Comparison of ENCODE assay signal across 8 cellular contexts in the genomic region with DNA sequence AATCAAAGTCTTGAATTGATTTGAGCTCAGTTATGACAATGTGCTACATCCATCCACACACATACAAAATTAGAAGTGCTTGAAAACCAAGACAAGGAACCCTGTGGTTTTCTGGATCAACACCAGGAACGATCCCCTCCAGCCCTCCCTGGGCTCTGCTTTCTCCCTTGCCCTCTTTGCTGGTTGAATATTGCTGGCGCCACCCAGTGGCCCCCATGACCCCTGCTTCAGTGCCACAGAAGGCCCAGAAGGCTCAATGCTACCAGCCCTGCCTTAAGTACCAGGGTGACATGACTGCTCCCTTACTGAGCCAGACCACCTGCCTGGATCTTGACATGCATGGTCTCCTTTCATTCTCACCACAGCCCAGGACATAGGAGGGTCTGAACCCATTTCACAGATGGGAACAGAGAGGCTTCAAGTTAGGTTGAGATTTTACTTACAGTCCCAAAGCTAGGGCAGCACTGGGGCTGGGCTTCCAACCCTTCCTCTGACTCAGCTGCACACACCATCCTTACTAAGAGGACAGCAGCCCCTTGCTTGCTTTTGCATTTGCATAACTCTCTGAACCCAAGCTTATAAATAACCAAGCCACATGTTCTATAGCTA. TPM values are rescaled to one million over a fixed set of nuclear protein-coding genes. Genes with fewer than 3 reads are reported as not detected.
DNase-seq lines count a peak whose midpoint lies in the region; ATAC-seq and TF ChIP-seq lines count a peak whose summit lies in the region.

No MANE protein-coding gene starts in this region.

- ATAC-seq in GM19463 (IDR thresholded peaks at IDR 0.05; ENCODE audit: unreplicated experiment) (peak; percentile 88), HG03354 (IDR thresholded peaks at IDR 0.05; ENCODE audit: poor library complexity, severe bottlenecking, unreplicated experiment) (peak; percentile 87), left ventricle myocardium superior (peak; percentile 92)

- H3K36me3 ChIP-seq in spleen: no peaks in the 10 kb centered on the region

- no peak for TF ChIP-seq POLR2A in spleen (IDR thresholded peaks at IDR 0.05)

- in situ Hi-C loops in G401 (cut with HindIII; ENCODE audit: low sequenced_read_pairs): no loop called here

- H3K4me1 ChIP-seq in spleen: peaks cover 0 to 5% (median 0%) of the 10 kb centered on the region in 6 donors

- intact Hi-C loops in left ventricle myocardium superior (cut with micrococcal nuclease) (loop anchor here (5.0 kb wide), 2 partner anchors 106 to 176 kb away; no protein-coding TSS in a partner anchor), spleen (cut with DNase I; ENCODE audit: low total_unique reads) (loop anchor here (5.0 to 10.0 kb wide), 2 partner anchors 171 to 739 kb away; no protein-coding TSS in a partner anchor)

- WGBS in spleen, 5 donors: 4 to 14% (median 6%) methylated on average over 2 of the region's 2 CpGs

- H3K27me3 ChIP-seq in spleen (replicated peaks in 1 of 7): no peaks in the 10 kb centered on the region

- TF ChIP-seq CTCF in spleen (IDR thresholded peaks at IDR 0.05 in 8 of 11, conservative IDR thresholded peaks at IDR 0.05 in 3 of 11): peak; percentile 7 to 73 (median 59)

- no peak overlapping the region for H3K27ac ChIP-seq in spleen

- DNase-seq in G401 (ENCODE audit: low spot score) (peak; percentile 58), NCI-H774 (lab: John Stamatoyannopoulos, UW) (peak; percentile 20), activated gamma-delta T cell (lab: John Stamatoyannopoulos, UW) (peak; percentile 4), left ventricle myocardium superior (peak; percentile 79), spleen (peak; percentile 79), NCI-H187 treated with DMSO at 0.1 percent for 48 hours (lab: John Stamatoyannopoulos, UW) (no peak)

- H3K4me3 ChIP-seq in spleen: no peak overlapping the region

- H3K9me3 ChIP-seq in spleen: no peaks in the 10 kb centered on the region

RNA-seq across cellular contexts. Expression of a gene that starts 15.0 kb away (rescaled TPM):
- 0.49 and 1.4 TPM in 2 replicates for total RNA-seq in G401 (2014; rRNA removed; shearing (Covaris generic))
- total RNA-seq in left ventricle myocardium superior: 0.32 TPM
- 1 to 10 TPM; 1.2 to 9.1 (median 2.0) TPM for total RNA-seq in spleen
- 1 to 10 TPM; 1.2 to 3.6 (median 3.5) TPM for polyA plus RNA-seq in spleen
